In the genomic region with DNA sequence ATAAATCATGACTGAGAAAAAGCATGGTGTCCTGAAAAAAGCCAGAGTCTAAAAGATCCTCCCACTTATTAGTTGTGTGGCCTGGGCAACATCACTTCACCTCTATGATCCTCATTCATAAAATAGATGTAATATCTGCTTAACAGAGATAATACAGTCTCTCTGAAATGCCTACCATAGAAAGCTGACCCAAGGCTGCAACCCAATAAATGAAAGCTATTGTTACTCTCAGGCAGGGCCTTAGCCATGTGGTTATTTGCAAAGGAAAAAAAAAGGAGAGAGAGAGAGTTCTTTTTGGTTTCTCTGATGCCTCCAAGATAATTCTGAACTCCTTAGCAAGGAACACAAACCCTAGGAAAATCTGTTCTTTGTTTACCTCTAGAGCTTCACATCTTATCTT, we compare ENCODE assay signal across 24 cellular contexts. TPM values are rescaled to one million over a fixed set of nuclear protein-coding genes. Genes with fewer than 3 reads are reported as not detected.
"Had no signal": no experiment of that assay in that cellular context is flagged by ENCODE, and none has a peak within 500 bp of the region (broad histone marks: within the 10 kb centered on the region; RNA-seq: fewer than 3 reads in every experiment).

No MANE protein-coding gene starts in this region.

- H3K4me1 Mint-ChIP-seq: memory B cell; mesothelial cell of epicardium; natural killer cell; neural progenitor cell; stimulated activated effector memory CD8-positive, alpha-beta T cell treated with anti-CD3 and anti-CD28 coated beads, Interleukin-12 subunit alpha, Interleukin-12 subunit beta, amount 100 ng/mL, for 72 hours had no signal

- DNase-seq: caudate nucleus; effector memory CD4-positive, alpha-beta T cell; esophagus squamous epithelium; foreskin fibroblast; heart left ventricle; hippocampal formation; kidney glomerular epithelial cell; natural killer cell; nucleus accumbens; right lobe of liver; stimulated activated CD4-positive, alpha-beta T cell treated with anti-CD3 and anti-CD28 coated beads, Interleukin-4, amount 100 ng/mL, for 1 hour; stimulated activated CD8-positive, alpha-beta memory T cell treated with anti-CD3 and anti-CD28 coated beads, Interleukin-4, amount 100 ng/mL, for 48 hours; stimulated activated naive CD8-positive, alpha-beta T cell treated with anti-CD3 and anti-CD28 coated beads, Interleukin-15, Interleukin-2, amounts not matched to agents 100 U/mL and 50 U/mL, for 24 hours; transverse colon had no signal

- H3K36me3 Mint-ChIP-seq: memory B cell; mesothelial cell of epicardium; natural killer cell; neural progenitor cell; stimulated activated effector memory CD8-positive, alpha-beta T cell treated with anti-CD3 and anti-CD28 coated beads, Interleukin-12 subunit alpha, Interleukin-12 subunit beta, amount 100 ng/mL, for 72 hours had no signal

- H3K27me3 ChIP-seq: esophagus squamous epithelium, heart left ventricle, neural progenitor cell, ovary, right lobe of liver, transverse colon had no signal

- H3K9me3 ChIP-seq: esophagus squamous epithelium, heart left ventricle, ovary, right lobe of liver, thoracic aorta, transverse colon had no signal

- H3K27me3 Mint-ChIP-seq: progenitor cell of endocrine pancreas had no signal

- H3K27ac ChIP-seq: coronary artery, esophagus squamous epithelium, heart left ventricle, neural progenitor cell, ovary, right lobe of liver, thoracic aorta, transverse colon had no signal

- ATAC-seq: heart left ventricle; left lobe of liver; natural killer cell; right lobe of liver; stimulated activated effector memory CD8-positive, alpha-beta T cell treated with anti-CD3 and anti-CD28 coated beads, Interleukin-12 subunit alpha, Interleukin-12 subunit beta, amount 100 ng/mL, for 72 hours; stimulated activated naive CD8-positive, alpha-beta T cell treated with anti-CD3 and anti-CD28 coated beads, Interleukin-15, Interleukin-2, amounts not matched to agents 100 U/mL and 50 U/mL, for 24 hours had no signal

- H3K4me1 ChIP-seq: neural progenitor cell, right lobe of liver, transverse colon had no signal

- H3K4me3 Mint-ChIP-seq: memory B cell; mesothelial cell of epicardium; natural killer cell; neural progenitor cell; stimulated activated effector memory CD8-positive, alpha-beta T cell treated with anti-CD3 and anti-CD28 coated beads, Interleukin-12 subunit alpha, Interleukin-12 subunit beta, amount 100 ng/mL, for 72 hours had no signal

- H3K9me3 Mint-ChIP-seq: memory B cell; mesothelial cell of epicardium; neural progenitor cell; stimulated activated effector memory CD8-positive, alpha-beta T cell treated with anti-CD3 and anti-CD28 coated beads, Interleukin-12 subunit alpha, Interleukin-12 subunit beta, amount 100 ng/mL, for 72 hours had no signal

- H3K27ac Mint-ChIP-seq: memory B cell; mesothelial cell of epicardium; natural killer cell; neural progenitor cell; progenitor cell of endocrine pancreas; stimulated activated effector memory CD8-positive, alpha-beta T cell treated with anti-CD3 and anti-CD28 coated beads, Interleukin-12 subunit alpha, Interleukin-12 subunit beta, amount 100 ng/mL, for 72 hours had no signal

- H3K4me3 ChIP-seq: coronary artery, esophagus squamous epithelium, heart left ventricle, neural progenitor cell, ovary, right lobe of liver, thoracic aorta, transverse colon had no signal

RNA-seq across cellular contexts. Expression of a gene that starts 7.9 kb away (rescaled TPM):
- total RNA-seq: epithelial cell of proximal tubule, natural killer cell had no signal
